ENCODE assay signal across 1 cellular context in the genomic region with DNA sequence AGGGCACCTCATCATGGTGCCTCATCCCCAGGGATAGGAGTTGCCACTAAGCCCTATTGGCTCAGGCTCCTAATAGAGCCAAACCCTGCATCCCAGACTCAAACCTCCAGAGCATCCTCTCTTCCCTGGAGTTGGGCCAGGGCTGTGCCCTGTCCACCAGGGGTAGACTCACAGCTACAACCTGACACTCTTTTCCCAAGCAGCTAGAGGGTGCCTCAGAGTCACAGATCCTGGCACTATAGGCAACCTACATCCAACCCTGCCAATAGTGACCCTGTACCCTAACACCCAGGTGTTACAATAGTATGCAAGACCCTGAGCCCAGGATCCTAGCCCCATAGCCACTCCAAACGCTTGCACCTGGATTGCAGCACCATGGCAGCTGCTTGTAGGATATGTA.
TF ChIP-seq lines count a peak whose summit lies in the region.

No MANE protein-coding gene starts in this region.

TF ChIP-seq in GM23338, 12 proteins besides CTCF, POLR2A, EP300 and RAD21:
- TF ChIP-seq ZNF331 (CRISPR knock-in tag; IDR thresholded peaks at IDR 0.05; ENCODE audit: low read depth): no peak
- no peak for TF ChIP-seq POLR2AphosphoS5 (IDR thresholded peaks at IDR 0.05; ENCODE audit: low read depth)
- no peak for TF ChIP-seq EZH2phosphoT487 (IDR thresholded peaks at IDR 0.05; ENCODE audit: unreplicated experiment)
- TF ChIP-seq ZNF114 (CRISPR knock-in tag; IDR thresholded peaks at IDR 0.05): no peak
- TF ChIP-seq, protein P1, sequence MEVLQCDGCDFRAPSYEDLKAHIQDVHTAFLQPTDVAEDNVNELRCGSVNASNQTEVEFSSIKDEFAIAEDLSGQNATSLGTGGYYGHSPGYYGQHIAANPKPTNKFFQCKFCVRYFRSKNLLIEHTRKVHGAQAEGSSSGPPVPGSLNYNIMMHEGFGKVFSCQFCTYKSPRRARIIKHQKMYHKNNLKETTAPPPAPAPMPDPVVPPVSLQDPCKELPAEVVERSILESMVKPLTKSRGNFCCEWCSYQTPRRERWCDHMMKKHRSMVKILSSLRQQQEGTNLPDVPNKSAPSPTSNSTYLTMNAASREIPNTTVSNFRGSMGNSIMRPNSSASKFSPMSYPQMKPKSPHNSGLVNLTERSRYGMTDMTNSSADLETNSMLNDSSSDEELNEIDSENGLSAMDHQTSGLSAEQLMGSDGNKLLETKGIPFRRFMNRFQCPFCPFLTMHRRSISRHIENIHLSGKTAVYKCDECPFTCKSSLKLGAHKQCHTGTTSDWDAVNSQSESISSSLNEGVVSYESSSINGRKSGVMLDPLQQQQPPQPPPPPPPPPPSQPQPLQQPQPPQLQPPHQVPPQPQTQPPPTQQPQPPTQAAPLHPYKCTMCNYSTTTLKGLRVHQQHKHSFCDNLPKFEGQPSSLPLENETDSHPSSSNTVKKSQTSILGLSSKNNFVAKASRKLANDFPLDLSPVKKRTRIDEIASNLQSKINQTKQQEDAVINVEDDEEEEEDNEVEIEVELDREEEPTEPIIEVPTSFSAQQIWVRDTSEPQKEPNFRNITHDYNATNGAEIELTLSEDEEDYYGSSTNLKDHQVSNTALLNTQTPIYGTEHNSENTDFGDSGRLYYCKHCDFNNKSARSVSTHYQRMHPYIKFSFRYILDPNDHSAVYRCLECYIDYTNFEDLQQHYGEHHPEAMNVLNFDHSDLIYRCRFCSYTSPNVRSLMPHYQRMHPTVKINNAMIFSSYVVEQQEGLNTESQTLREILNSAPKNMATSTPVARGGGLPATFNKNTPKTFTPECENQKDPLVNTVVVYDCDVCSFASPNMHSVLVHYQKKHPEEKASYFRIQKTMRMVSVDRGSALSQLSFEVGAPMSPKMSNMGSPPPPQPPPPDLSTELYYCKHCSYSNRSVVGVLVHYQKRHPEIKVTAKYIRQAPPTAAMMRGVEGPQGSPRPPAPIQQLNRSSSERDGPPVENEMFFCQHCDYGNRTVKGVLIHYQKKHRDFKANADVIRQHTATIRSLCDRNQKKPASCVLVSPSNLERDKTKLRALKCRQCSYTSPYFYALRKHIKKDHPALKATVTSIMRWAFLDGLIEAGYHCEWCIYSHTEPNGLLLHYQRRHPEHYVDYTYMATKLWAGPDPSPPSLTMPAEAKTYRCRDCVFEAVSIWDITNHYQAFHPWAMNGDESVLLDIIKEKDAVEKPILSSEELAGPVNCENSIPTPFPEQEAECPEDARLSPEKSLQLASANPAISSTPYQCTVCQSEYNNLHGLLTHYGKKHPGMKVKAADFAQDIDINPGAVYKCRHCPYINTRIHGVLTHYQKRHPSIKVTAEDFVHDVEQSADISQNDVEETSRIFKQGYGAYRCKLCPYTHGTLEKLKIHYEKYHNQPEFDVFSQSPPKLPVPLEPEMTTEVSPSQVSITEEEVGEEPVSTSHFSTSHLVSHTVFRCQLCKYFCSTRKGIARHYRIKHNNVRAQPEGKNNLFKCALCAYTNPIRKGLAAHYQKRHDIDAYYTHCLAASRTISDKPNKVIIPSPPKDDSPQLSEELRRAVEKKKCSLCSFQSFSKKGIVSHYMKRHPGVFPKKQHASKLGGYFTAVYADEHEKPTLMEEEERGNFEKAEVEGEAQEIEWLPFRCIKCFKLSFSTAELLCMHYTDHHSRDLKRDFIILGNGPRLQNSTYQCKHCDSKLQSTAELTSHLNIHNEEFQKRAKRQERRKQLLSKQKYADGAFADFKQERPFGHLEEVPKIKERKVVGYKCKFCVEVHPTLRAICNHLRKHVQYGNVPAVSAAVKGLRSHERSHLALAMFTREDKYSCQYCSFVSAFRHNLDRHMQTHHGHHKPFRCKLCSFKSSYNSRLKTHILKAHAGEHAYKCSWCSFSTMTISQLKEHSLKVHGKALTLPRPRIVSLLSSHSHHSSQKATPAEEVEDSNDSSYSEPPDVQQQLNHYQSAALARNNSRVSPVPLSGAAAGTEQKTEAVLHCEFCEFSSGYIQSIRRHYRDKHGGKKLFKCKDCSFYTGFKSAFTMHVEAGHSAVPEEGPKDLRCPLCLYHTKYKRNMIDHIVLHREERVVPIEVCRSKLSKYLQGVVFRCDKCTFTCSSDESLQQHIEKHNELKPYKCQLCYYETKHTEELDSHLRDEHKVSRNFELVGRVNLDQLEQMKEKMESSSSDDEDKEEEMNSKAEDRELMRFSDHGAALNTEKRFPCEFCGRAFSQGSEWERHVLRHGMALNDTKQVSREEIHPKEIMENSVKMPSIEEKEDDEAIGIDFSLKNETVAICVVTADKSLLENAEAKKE (CRISPR knock-in tag; IDR thresholded peaks at IDR 0.05): no peak
- no peak for TF ChIP-seq NANOG (IDR thresholded peaks at IDR 0.05; ENCODE audit: borderline replicate concordance)
- no peak for TF ChIP-seq STAT1 (IDR thresholded peaks at IDR 0.05; ENCODE audit: unreplicated experiment)
- TF ChIP-seq JUNB (IDR thresholded peaks at IDR 0.05; ENCODE audit: unreplicated experiment): no peak
- no peak for TF ChIP-seq EZH2 (IDR thresholded peaks at IDR 0.05; ENCODE audit: low read depth, unreplicated experiment)
- no peak for TF ChIP-seq CREB1 (CRISPR knock-in tag; IDR thresholded peaks at IDR 0.05; ENCODE audit: low read depth)
- TF ChIP-seq, protein P2, sequence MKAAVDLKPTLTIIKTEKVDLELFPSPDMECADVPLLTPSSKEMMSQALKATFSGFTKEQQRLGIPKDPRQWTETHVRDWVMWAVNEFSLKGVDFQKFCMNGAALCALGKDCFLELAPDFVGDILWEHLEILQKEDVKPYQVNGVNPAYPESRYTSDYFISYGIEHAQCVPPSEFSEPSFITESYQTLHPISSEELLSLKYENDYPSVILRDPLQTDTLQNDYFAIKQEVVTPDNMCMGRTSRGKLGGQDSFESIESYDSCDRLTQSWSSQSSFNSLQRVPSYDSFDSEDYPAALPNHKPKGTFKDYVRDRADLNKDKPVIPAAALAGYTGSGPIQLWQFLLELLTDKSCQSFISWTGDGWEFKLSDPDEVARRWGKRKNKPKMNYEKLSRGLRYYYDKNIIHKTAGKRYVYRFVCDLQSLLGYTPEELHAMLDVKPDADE (IDR thresholded peaks at IDR 0.05): no peak
- no peak for TF ChIP-seq REST (IDR thresholded peaks at IDR 0.05; ENCODE audit: unreplicated experiment)
